Comparison of ENCODE assay signal across 2 cellular contexts in genomic region chr3:41208507-41208906, GRCh38.
TF ChIP-seq lines count a peak whose summit lies in the region.

No MANE protein-coding gene starts in this region.

TF ChIP-seq in GM23338, 12 proteins besides CTCF, POLR2A, EP300 and RAD21:
- TF ChIP-seq POLR2AphosphoS5 (IDR thresholded peaks at IDR 0.05; ENCODE audit: low read depth) = no peak

TF ChIP-seq in K562, 482 proteins besides CTCF, POLR2A, EP300 and RAD21 (continues in another document):
- no peak for TF ChIP-seq PHB2 (IDR thresholded peaks at IDR 0.05; ENCODE audit: low read depth)
- no peak for TF ChIP-seq NCOA4 (IDR thresholded peaks at IDR 0.05; ENCODE audit: partially characterized antibody)
- TF ChIP-seq CBFA2T3 (IDR thresholded peaks at IDR 0.05) = peak; percentile 47
- no peak for TF ChIP-seq XRCC4 (IDR thresholded peaks at IDR 0.05; ENCODE audit: extremely low read depth, insufficient read depth, insufficient read length)
- no peak for TF ChIP-seq HIVEP1 (CRISPR knock-in tag; IDR thresholded peaks at IDR 0.05)
- TF ChIP-seq TEAD1 (CRISPR knock-in tag; IDR thresholded peaks at IDR 0.05) = peak in 1 of 2 experiments; percentile 36; a peak in 1 of 4 replicates
- TF ChIP-seq ZNF384 (IDR thresholded peaks at IDR 0.05; ENCODE audit: low read depth, low read length) = no peak
- TF ChIP-seq MCM3 (IDR thresholded peaks at IDR 0.05) = no peak
- no peak for TF ChIP-seq BRD4 (IDR thresholded peaks at IDR 0.05)
- no peak for TF ChIP-seq PTBP1 (IDR thresholded peaks at IDR 0.05; ENCODE audit: low read depth, low read length)
- TF ChIP-seq DPF2 (IDR thresholded peaks at IDR 0.05) = peak; percentile 62
- no peak for TF ChIP-seq ADNP (tag; IDR thresholded peaks at IDR 0.05)
- TF ChIP-seq ZNF561 (CRISPR knock-in tag; conservative IDR thresholded peaks at IDR 0.05) = no peak
- TF ChIP-seq PYGO2 (tag; IDR thresholded peaks at IDR 0.05) = no peak
- TF ChIP-seq PCBP1 (IDR thresholded peaks at IDR 0.05; ENCODE audit: low read depth, low read length, poor library complexity, severe bottlenecking) = no peak
- no peak for TF ChIP-seq BRCA1 (IDR thresholded peaks at IDR 0.05)
- TF ChIP-seq BRCA1 (CRISPR knock-in tag; IDR thresholded peaks at IDR 0.05) = no peak
- peak in 1 of 2 experiments; percentile 77; a peak in 2 of 4 replicates for TF ChIP-seq RCOR1 (IDR thresholded peaks at IDR 0.05; ENCODE audit: borderline replicate concordance in 1 of 2, low read depth in 2 of 2, low read length in 2 of 2)
- no peak for TF ChIP-seq ETV6 (IDR thresholded peaks at IDR 0.05; ENCODE audit: borderline replicate concordance in 1 of 2, low read depth in 2 of 2, low read length in 1 of 2)
- TF ChIP-seq ETV6 (CRISPR knock-in tag; IDR thresholded peaks at IDR 0.05; ENCODE audit: borderline replicate concordance) = no peak
- no peak for TF ChIP-seq PRDM10 (IDR thresholded peaks at IDR 0.05; ENCODE audit: partially characterized antibody)
- TF ChIP-seq SMARCA4 (IDR thresholded peaks at IDR 0.05) = peak; percentile 36; the same call in 1 of the 2 replicates
- TF ChIP-seq ZNF133 (CRISPR knock-in tag; IDR thresholded peaks at IDR 0.05) = no peak
- TF ChIP-seq GMEB1 (CRISPR knock-in tag; IDR thresholded peaks at IDR 0.05) = no peak
- TF ChIP-seq KDM4B (IDR thresholded peaks at IDR 0.05; ENCODE audit: borderline replicate concordance in 2 of 2, low read depth in 1 of 2) = no peak
- TF ChIP-seq RERE (CRISPR knock-in tag; IDR thresholded peaks at IDR 0.05; ENCODE audit: borderline replicate concordance) = no peak
- no peak for TF ChIP-seq ZNF217 (CRISPR knock-in tag; IDR thresholded peaks at IDR 0.05)
- TF ChIP-seq ZNF766 (CRISPR knock-in tag; conservative IDR thresholded peaks at IDR 0.05) = no peak
- TF ChIP-seq CBFA2T2 (conservative IDR thresholded peaks at IDR 0.05) = peak; percentile 20; the same call in 1 of the 2 replicates
- no peak for TF ChIP-seq ZNF75A (CRISPR knock-in tag; IDR thresholded peaks at IDR 0.05)
- peak; percentile 34 to 47; a peak in 2 of 4 replicates for TF ChIP-seq KDM1A (IDR thresholded peaks at IDR 0.05)
- no peak for TF ChIP-seq CHD7 (IDR thresholded peaks at IDR 0.05; ENCODE audit: low read depth, low read length)
- TF ChIP-seq WHSC1 (IDR thresholded peaks at IDR 0.05; ENCODE audit: low read length) = no peak
- no peak for TF ChIP-seq ILK (tag; IDR thresholded peaks at IDR 0.05; ENCODE audit: borderline replicate concordance, low read depth)
- peak; percentile 37; the same call in 1 of the 2 replicates for TF ChIP-seq JUND (IDR thresholded peaks at IDR 0.05; ENCODE audit: borderline replicate concordance, low read depth, low read length)
- TF ChIP-seq JUND (tag; IDR thresholded peaks at IDR 0.05; ENCODE audit: borderline replicate concordance, low read depth, low read length) = no peak; the same call in 2 of the 3 replicates
- peak; percentile 57; the same call in 1 of the 2 replicates for TF ChIP-seq CTBP1 (IDR thresholded peaks at IDR 0.05; ENCODE audit: borderline replicate concordance)
- no peak for TF ChIP-seq EWSR1 (IDR thresholded peaks at IDR 0.05; ENCODE audit: borderline replicate concordance, low read depth, partially characterized antibody)
- no peak for TF ChIP-seq PTTG1 (tag; IDR thresholded peaks at IDR 0.05; ENCODE audit: low read depth)
- TF ChIP-seq HMBOX1 (IDR thresholded peaks at IDR 0.05) = no peak
